8 cellular contexts compared by ENCODE assay signal in genomic region chr7:155815332-155816191, GRCh38. TPM values are rescaled to one million over a fixed set of nuclear protein-coding genes. Genes with fewer than 3 reads are reported as not detected.
DNase-seq lines count a peak whose midpoint lies in the region; ATAC-seq and TF ChIP-seq lines count a peak whose summit lies in the region.

No MANE protein-coding gene starts in this region.

- in situ Hi-C loops in astrocyte of the cerebellum (cut with HindIII; ENCODE audit: low sequenced_read_pairs): no loop called here

- H3K27me3 Mint-ChIP-seq in T-helper 17 cell: peaks cover 56% of the 10 kb centered on the region

- peak; percentile 82 for ATAC-seq in GM19328 (IDR thresholded peaks at IDR 0.05; ENCODE audit: unreplicated experiment)
- ATAC-seq in HG03354 (IDR thresholded peaks at IDR 0.05; ENCODE audit: poor library complexity, severe bottlenecking, unreplicated experiment): peak; percentile 83
- peak; percentile 82 for ATAC-seq in T-helper 17 cell

- H3K4me3 Mint-ChIP-seq in T-helper 17 cell: peak overlapping the region; percentile 71

- DNase-seq in D341Med (ENCODE audit: low spot score): peak; percentile 89
- peak in 1 of 3 donors; percentile 49 for DNase-seq in T-helper 17 cell
- DNase-seq in astrocyte of the cerebellum (ENCODE audit: low read depth): peak; percentile 6
- DNase-seq in left kidney (ENCODE audit: low read depth, low spot score): peak; percentile 73
- peak; percentile 66 to 71 for DNase-seq in stimulated activated CD8-positive, alpha-beta memory T cell treated with anti-CD3 and anti-CD28 coated beads, Interleukin-2, amount 100 ng/mL, for 48 hours (ENCODE audit: low read depth in 2 of 2)
- no peak for DNase-seq in NCI-H2107 treated with DMSO at 0.1 percent for 48 hours (lab: John Stamatoyannopoulos, UW; ENCODE audit: unreplicated experiment)

- H3K4me3 ChIP-seq in astrocyte of the cerebellum (ENCODE audit: low read depth, low read length): no peak overlapping the region

- peaks cover 15% of the 10 kb centered on the region for H3K4me1 Mint-ChIP-seq in T-helper 17 cell

- no peak overlapping the region for H3K27ac Mint-ChIP-seq in T-helper 17 cell

- H3K9me3 ChIP-seq in T-helper 17 cell (ENCODE audit: control insufficient read depth, low read length, poor library complexity, severe bottlenecking): no peaks in the 10 kb centered on the region

- TF ChIP-seq CTCF in astrocyte of the cerebellum (IDR thresholded peaks at IDR 0.05; ENCODE audit: low read depth, low read length, missing control alignments): peak; percentile 75

- H3K36me3 Mint-ChIP-seq in T-helper 17 cell (ENCODE audit: low read depth): peaks cover 3% of the 10 kb centered on the region

RNA-seq across cellular contexts. Expression of gene SHH, which starts 3.3 kb away (rescaled TPM):
- not detected for total RNA-seq in T-helper 17 cell
